ENCODE assay signal across 16 cellular contexts in the genomic region with DNA sequence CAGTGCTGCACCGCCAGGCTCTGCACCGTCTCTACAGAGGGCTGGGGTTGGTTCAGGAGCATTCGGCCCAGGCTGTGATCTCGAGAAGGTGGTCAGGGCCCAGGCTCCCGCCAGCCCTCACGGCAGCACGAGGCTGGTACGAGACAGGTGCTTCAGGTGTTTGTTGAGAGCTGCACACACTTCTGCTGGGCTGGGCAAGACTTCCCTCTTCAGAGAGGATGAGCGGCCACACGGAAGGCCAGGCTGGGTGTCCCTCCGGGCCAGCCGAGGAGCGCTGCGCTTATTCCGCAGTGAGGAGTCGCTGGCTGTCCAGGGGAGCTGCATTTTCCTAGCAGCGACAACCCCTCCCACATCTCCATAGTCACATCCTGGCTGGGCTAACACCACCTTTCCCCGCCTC. TPM values are rescaled to one million over a fixed set of nuclear protein-coding genes. Genes with fewer than 3 reads are reported as not detected.
DNase-seq lines count a peak whose midpoint lies in the region; ATAC-seq and TF ChIP-seq lines count a peak whose summit lies in the region.
"Had no signal": no experiment of that assay in that cellular context is flagged by ENCODE, and none has a peak within 500 bp of the region (broad histone marks: within the 10 kb centered on the region; RNA-seq: fewer than 3 reads in every experiment).

No MANE protein-coding gene starts in this region.

- no peak overlapping the region for H3K9ac ChIP-seq in DND-41 (ENCODE audit: low read depth, low read length)

- TF ChIP-seq CTCF in DND-41 (IDR thresholded peaks at IDR 0.05; ENCODE audit: borderline replicate concordance, extremely low read depth, low read length, poor library complexity, severe bottlenecking) (no peak), sigmoid colon (IDR thresholded peaks at IDR 0.05) (no peak), upper lobe of right lung (IDR thresholded peaks at IDR 0.05) (no peak)

- 92 to 95% methylated on average over 18 of the region's 18 CpGs for WGBS in sigmoid colon, 2 donors

- intact Hi-C loops in sigmoid colon (cut with DNase I): no loop called here
- intact Hi-C loops in upper lobe of right lung (cut with DNase I): no loop called here

- H3K36me3 ChIP-seq in DND-41 (ENCODE audit: insufficient read depth, low read length) (no peaks in the 10 kb centered on the region), sigmoid colon (peaks cover 0 to 40% (median 2%) of the 10 kb centered on the region in 4 donors), upper lobe of right lung (no peaks in the 10 kb centered on the region)
- H3K36me3 ChIP-seq: SJSA1 had no signal

- H3K27ac ChIP-seq in DND-41 (ENCODE audit: low read length) (no peak overlapping the region), sigmoid colon (peak overlapping the region in 2 of 4 donors; percentile 53 to 73), upper lobe of right lung (no peak overlapping the region)
- H3K27ac ChIP-seq: A549, SJSA1 had no signal

- TF ChIP-seq POLR2A in sigmoid colon (IDR thresholded peaks at IDR 0.05): no peak

- H3K4me3 ChIP-seq in DND-41 (ENCODE audit: low read depth in 1 of 2, low read length in 2 of 2): no peak overlapping the region
- no peak overlapping the region for H3K4me3 ChIP-seq in sigmoid colon
- no peak overlapping the region for H3K4me3 ChIP-seq in upper lobe of right lung
- H3K4me3 ChIP-seq: A549, K562, SJSA1 had no signal

- H3K27me3 ChIP-seq in DND-41 (ENCODE audit: insufficient read depth, low read length, poor library complexity): no peaks in the 10 kb centered on the region
- no peaks in the 10 kb centered on the region for H3K27me3 ChIP-seq in sigmoid colon
- no peaks in the 10 kb centered on the region for H3K27me3 ChIP-seq in upper lobe of right lung
- H3K27me3 ChIP-seq: SJSA1 had no signal

- no peaks in the 10 kb centered on the region for H4K20me1 ChIP-seq in DND-41 (ENCODE audit: insufficient read depth, low read length)

- DNase-seq in DND-41 (no peak), NCI-H510A treated with DMSO at 0.1 percent for 48 hours (lab: John Stamatoyannopoulos, UW) (peak; percentile 27), left kidney (ENCODE audit: low read depth, low spot score) (peak; percentile 45), sigmoid colon (peak; percentile 43), medulla oblongata (ENCODE audit: extremely low spot score) (no peak), upper lobe of right lung (no peak)
- DNase-seq: C1 segment of cervical spinal cord; CD8-positive, alpha-beta memory T cell; HCEC 1CT; NCI-H187; NCI-H2227 treated with DMSO at 0.1 percent for 48 hours; NCI-H524 treated with DMSO at 0.1 percent for 48 hours had no signal

- no peak overlapping the region for H3K4me2 ChIP-seq in DND-41 (ENCODE audit: insufficient read depth, low read length)
- H3K4me2 ChIP-seq: A549 had no signal

- no peak for TF ChIP-seq EP300 in sigmoid colon (IDR thresholded peaks at IDR 0.05)

- no peak overlapping the region for H2AFZ ChIP-seq in DND-41 (ENCODE audit: low read depth, low read length)

- H3K79me2 ChIP-seq in DND-41 (ENCODE audit: insufficient read depth, low read length): no peaks in the 10 kb centered on the region

- H3K9me3 ChIP-seq in DND-41 (ENCODE audit: insufficient read depth, low read length, severe bottlenecking) (no peaks in the 10 kb centered on the region), sigmoid colon (no peaks in the 10 kb centered on the region), upper lobe of right lung (no peaks in the 10 kb centered on the region)
- H3K9me3 ChIP-seq: A549 had no signal

- ATAC-seq in DND-41 (ENCODE audit: insufficient read depth, low read depth) (0 out of 3 replicates have a peak, but pooled peaks have one; percentile 12), GM19397 (IDR thresholded peaks at IDR 0.05; ENCODE audit: unreplicated experiment) (no peak), upper lobe of right lung (no peak)
- ATAC-seq: A549, K562 had no signal

- peaks cover 7% of the 10 kb centered on the region; the same call in 1 of the 2 replicates for H3K4me1 ChIP-seq in DND-41 (ENCODE audit: insufficient read depth, low read length)
- peaks cover 0 to 12% (median 6%) of the 10 kb centered on the region in 4 donors for H3K4me1 ChIP-seq in sigmoid colon
- no peaks in the 10 kb centered on the region for H3K4me1 ChIP-seq in upper lobe of right lung
- H3K4me1 ChIP-seq: A549, SJSA1 had no signal

RNA-seq across cellular contexts. Expression of gene PDE9A, which starts 50.5 kb away (rescaled TPM):
- 100 to 1,000 TPM in 1 of 4 donors, 10 to 100 TPM in 3; 71.6 to 102 (median 83.2) TPM for total RNA-seq in sigmoid colon
- 100 to 1,000 TPM; 103 to 433 (median 184) TPM for polyA plus RNA-seq in sigmoid colon
- total RNA-seq in upper lobe of right lung: 15.3 TPM

Comparison
In these comparisons a context has a peak if more than half of its experiments do, and no peak if none do; other contexts are left out.
1. DNase-seq: peak in NCI-H510A treated with DMSO at 0.1 percent for 48 hours (single experiment), left kidney (single experiment) and sigmoid colon (single experiment); none in DND-41 (single experiment), medulla oblongata (single experiment) and upper lobe of right lung (single experiment).